In genomic region chr4:39933689-39934590, GRCh38 we compare ENCODE assay signal across 9 cellular contexts. TPM values are rescaled to one million over a fixed set of nuclear protein-coding genes. Genes with fewer than 3 reads are reported as not detected.
DNase-seq lines count a peak whose midpoint lies in the region; ATAC-seq and TF ChIP-seq lines count a peak whose summit lies in the region.
"Had no signal": no experiment of that assay in that cellular context is flagged by ENCODE, and none has a peak within 500 bp of the region (broad histone marks: within the 10 kb centered on the region; RNA-seq: fewer than 3 reads in every experiment).

No MANE protein-coding gene starts in this region.

- WGBS in psoas muscle, 3 donors = 22 to 39% (median 25%) methylated on average over 7 of the region's 7 CpGs
- 25 to 27% methylated on average over 7 of the region's 7 CpGs for WGBS in tibial nerve, 2 donors

- no peak for TF ChIP-seq POLR2A in tibial nerve (IDR thresholded peaks at IDR 0.05)

- TF ChIP-seq CTCF in GM12865 (IDR thresholded peaks at IDR 0.05; ENCODE audit: insufficient read depth, low read depth, low read length, missing control alignments) (no peak), psoas muscle (IDR thresholded peaks at IDR 0.05) (no peak), dorsolateral prefrontal cortex (IDR thresholded peaks at IDR 0.05 in 54 of 56, conservative IDR thresholded peaks at IDR 0.05 in 2 of 56; ENCODE audit: low read depth in 1 of 56, partially characterized antibody in 56 of 56) (no peak), tibial nerve (IDR thresholded peaks at IDR 0.05) (no peak)

- no peaks in the 10 kb centered on the region for H3K27me3 ChIP-seq in psoas muscle (ENCODE audit: insufficient read depth in 3 of 3, low read length in 2 of 3)
- no peaks in the 10 kb centered on the region for H3K27me3 ChIP-seq in dorsolateral prefrontal cortex
- no peaks in the 10 kb centered on the region for H3K27me3 ChIP-seq in tibial nerve

- peak; percentile 79 for ATAC-seq in SK-N-SH treated with all-trans-retinoic acid at 6 μM for 48 hours
- ATAC-seq in psoas muscle = peak in 3 of 4 donors; percentile 37 to 57 (median 42)
- no peak for ATAC-seq in GM19455 (IDR thresholded peaks at IDR 0.05; ENCODE audit: unreplicated experiment)

- H3K4me3 ChIP-seq in GM12865 (ENCODE audit: low read depth, low read length) (peak overlapping the region; percentile 36), psoas muscle (no peak overlapping the region), dorsolateral prefrontal cortex (no peak overlapping the region), tibial nerve (no peak overlapping the region)

- DNase-seq in GM12865 (ENCODE audit: low read depth) = peak; percentile 22
- DNase-seq in fibroblast of gingiva (ENCODE audit: low read depth) = peak; percentile 22
- no peak for DNase-seq in psoas muscle
- no peak for DNase-seq in dorsolateral prefrontal cortex
- DNase-seq in tibial nerve (ENCODE audit: low spot score in 2 of 2) = no peak
- DNase-seq: activated CD4-positive, alpha-beta T cell treated with anti-CD3 and anti-CD28 coated beads for 48 hours; NCI-H1930 had no signal

- H3K4me1 ChIP-seq in psoas muscle = peaks cover 17% of the 10 kb centered on the region
- peaks cover 0 to 24% (median 8%) of the 10 kb centered on the region in 4 donors for H3K4me1 ChIP-seq in tibial nerve

- intact Hi-C loops in psoas muscle (cut with DNase I) = no loop called here
- intact Hi-C loops in dorsolateral prefrontal cortex (cut with DNase I) = no loop called here

- peak overlapping the region; percentile 54 for H3K27ac ChIP-seq in psoas muscle
- H3K27ac ChIP-seq in dorsolateral prefrontal cortex = peak overlapping the region in 1 of 59 donors; percentile 30
- peak overlapping the region in 2 of 4 donors; percentile 33 to 54 for H3K27ac ChIP-seq in tibial nerve

- no peak for TF ChIP-seq EP300 in tibial nerve (IDR thresholded peaks at IDR 0.05)

- H3K9me3 ChIP-seq in psoas muscle (no peaks in the 10 kb centered on the region), tibial nerve (no peaks in the 10 kb centered on the region)

- H3K36me3 ChIP-seq in psoas muscle (ENCODE audit: insufficient read depth in 1 of 2, low read depth in 1 of 2) = no peaks in the 10 kb centered on the region
- peaks cover 0 to 11% (median 0%) of the 10 kb centered on the region in 3 donors for H3K36me3 ChIP-seq in tibial nerve

TF ChIP-seq in SK-N-SH treated with all-trans-retinoic acid at 6 μM for 48 hours, 23 proteins besides CTCF, POLR2A, EP300 and RAD21:
- no peak for TF ChIP-seq ARNTL (CRISPR knock-in tag; IDR thresholded peaks at IDR 0.05; ENCODE audit: borderline replicate concordance, low read depth)
- TF ChIP-seq GLIS3 (CRISPR knock-in tag; IDR thresholded peaks at IDR 0.05) = no peak
- TF ChIP-seq, protein P1, sequence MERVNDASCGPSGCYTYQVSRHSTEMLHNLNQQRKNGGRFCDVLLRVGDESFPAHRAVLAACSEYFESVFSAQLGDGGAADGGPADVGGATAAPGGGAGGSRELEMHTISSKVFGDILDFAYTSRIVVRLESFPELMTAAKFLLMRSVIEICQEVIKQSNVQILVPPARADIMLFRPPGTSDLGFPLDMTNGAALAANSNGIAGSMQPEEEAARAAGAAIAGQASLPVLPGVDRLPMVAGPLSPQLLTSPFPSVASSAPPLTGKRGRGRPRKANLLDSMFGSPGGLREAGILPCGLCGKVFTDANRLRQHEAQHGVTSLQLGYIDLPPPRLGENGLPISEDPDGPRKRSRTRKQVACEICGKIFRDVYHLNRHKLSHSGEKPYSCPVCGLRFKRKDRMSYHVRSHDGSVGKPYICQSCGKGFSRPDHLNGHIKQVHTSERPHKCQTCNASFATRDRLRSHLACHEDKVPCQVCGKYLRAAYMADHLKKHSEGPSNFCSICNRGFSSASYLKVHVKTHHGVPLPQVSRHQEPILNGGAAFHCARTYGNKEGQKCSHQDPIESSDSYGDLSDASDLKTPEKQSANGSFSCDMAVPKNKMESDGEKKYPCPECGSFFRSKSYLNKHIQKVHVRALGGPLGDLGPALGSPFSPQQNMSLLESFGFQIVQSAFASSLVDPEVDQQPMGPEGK (CRISPR knock-in tag; IDR thresholded peaks at IDR 0.05; ENCODE audit: borderline replicate concordance) = no peak
- TF ChIP-seq, protein P2, sequence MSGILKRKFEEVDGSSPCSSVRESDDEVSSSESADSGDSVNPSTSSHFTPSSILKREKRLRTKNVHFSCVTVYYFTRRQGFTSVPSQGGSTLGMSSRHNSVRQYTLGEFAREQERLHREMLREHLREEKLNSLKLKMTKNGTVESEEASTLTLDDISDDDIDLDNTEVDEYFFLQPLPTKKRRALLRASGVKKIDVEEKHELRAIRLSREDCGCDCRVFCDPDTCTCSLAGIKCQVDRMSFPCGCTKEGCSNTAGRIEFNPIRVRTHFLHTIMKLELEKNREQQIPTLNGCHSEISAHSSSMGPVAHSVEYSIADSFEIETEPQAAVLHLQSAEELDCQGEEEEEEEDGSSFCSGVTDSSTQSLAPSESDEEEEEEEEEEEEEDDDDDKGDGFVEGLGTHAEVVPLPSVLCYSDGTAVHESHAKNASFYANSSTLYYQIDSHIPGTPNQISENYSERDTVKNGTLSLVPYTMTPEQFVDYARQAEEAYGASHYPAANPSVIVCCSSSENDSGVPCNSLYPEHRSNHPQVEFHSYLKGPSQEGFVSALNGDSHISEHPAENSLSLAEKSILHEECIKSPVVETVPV (CRISPR knock-in tag; IDR thresholded peaks at IDR 0.05) = no peak
- TF ChIP-seq RARB (CRISPR knock-in tag; IDR thresholded peaks at IDR 0.05) = no peak
- TF ChIP-seq TCF4 (CRISPR knock-in tag; IDR thresholded peaks at IDR 0.05; ENCODE audit: borderline replicate concordance) = no peak
- TF ChIP-seq PPARA (CRISPR knock-in tag; IDR thresholded peaks at IDR 0.05; ENCODE audit: borderline replicate concordance) = no peak

RNA-seq across cellular contexts. Expression of gene PDS5A, which starts 43.8 kb away (rescaled TPM):
- total RNA-seq in psoas muscle (10 to 100 TPM; 23.2 to 34.0 (median 30.8) TPM), dorsolateral prefrontal cortex (10 to 100 TPM; 43.7 to 92.5 (median 61.9) TPM), tibial nerve (10 to 100 TPM; 61.0 to 78.1 (median 61.5) TPM)
- polyA plus RNA-seq in psoas muscle = 10 to 100 TPM; 14.2 to 33.2 (median 19.1) TPM

Comparison
In these comparisons a context has a peak if more than half of its experiments do, and no peak if none do; other contexts are left out.
1. DNase-seq: peak in GM12865 (single experiment) and fibroblast of gingiva (single experiment); none in psoas muscle (0 of 2), dorsolateral prefrontal cortex (0 of 10) and tibial nerve (0 of 2).